Comparison of ENCODE assay signal across 8 cellular contexts in genomic region chr3:97230486-97230885, GRCh38.
"Had no signal": no experiment of that assay in that cellular context is flagged by ENCODE, and none has a peak within 500 bp of the region (broad histone marks: within the 10 kb centered on the region; RNA-seq: fewer than 3 reads in every experiment).

No MANE protein-coding gene starts in this region.

- H3K4me3 Mint-ChIP-seq: HFFc6 had no signal

- H2AFZ ChIP-seq: GM23248 had no signal

- ATAC-seq: HCT116 had no signal

- H3K36me3 ChIP-seq: HAP-1 had no signal

- DNase-seq: GM23248, GOT3, H7, HFFc6, IMR-90 had no signal

- H3K9me3 ChIP-seq: HAP-1 had no signal

- H3K27ac Mint-ChIP-seq: HFFc6 had no signal

- H3K4me1 ChIP-seq: HAP-1 had no signal

- H3K9ac ChIP-seq: GM23248 had no signal

- H3K27ac ChIP-seq: GM23248, HL-60 had no signal

- H3K4me3 ChIP-seq: GM23248, HAP-1 had no signal
